Comparison of ENCODE assay signal across 8 cellular contexts in genomic region chr7:11212080-11212711, GRCh38.
DNase-seq lines count a peak whose midpoint lies in the region; TF ChIP-seq lines count a peak whose summit lies in the region.

No MANE protein-coding gene starts in this region.

- in situ Hi-C loops in SK-MEL-5 (cut with HindIII; ENCODE audit: low pct_unique_long_range_greater_than_20kb, low sequenced_read_pairs), result no loop called here
- in situ Hi-C loops in astrocyte of the spinal cord (cut with HindIII; ENCODE audit: low sequenced_read_pairs), result no loop called here

- H3F3A ChIP-seq in MM.1S (ENCODE audit: insufficient read depth, low read length), result no peaks in the 10 kb centered on the region

- H3K4me3 ChIP-seq in MM.1S (ENCODE audit: low read length) (no peak overlapping the region), astrocyte of the spinal cord (ENCODE audit: low read depth, low read length) (no peak overlapping the region), iPS DF 6.9 (ENCODE audit: low read length) (no peak overlapping the region)

- H3K27me3 ChIP-seq in MM.1S (replicated peaks; ENCODE audit: insufficient read depth, low read length), result no peaks in the 10 kb centered on the region
- H3K27me3 ChIP-seq in iPS DF 6.9 (ENCODE audit: control insufficient read depth, insufficient read depth, low read length), result no peaks in the 10 kb centered on the region

- H3K4me2 ChIP-seq in MM.1S (ENCODE audit: low read depth, low read length), result no peak overlapping the region

- H3K27ac ChIP-seq in MM.1S (ENCODE audit: low read length) (no peak overlapping the region), iPS DF 6.9 (ENCODE audit: low read length) (no peak overlapping the region)

- CTCF ChIA-PET in HEK293T (lab: Yijun Ruan, JAX), result interaction anchor here (0.6 to 1.2 kb wide), 6 partner anchors 9 to 1551 kb away, joined by 3 to 4 read pairs (median 4); no protein-coding TSS in a partner anchor

- H3K9me3 ChIP-seq in MM.1S (replicated peaks; ENCODE audit: insufficient read depth, low read length) (no peaks in the 10 kb centered on the region), iPS DF 6.9 (ENCODE audit: control insufficient read depth, insufficient read depth, low read length) (no peaks in the 10 kb centered on the region)

- no peaks in the 10 kb centered on the region for H4K20me1 ChIP-seq in MM.1S (ENCODE audit: insufficient read depth, low read length)

- no peaks in the 10 kb centered on the region for H3K4me1 ChIP-seq in MM.1S (ENCODE audit: low read length)
- no peaks in the 10 kb centered on the region for H3K4me1 ChIP-seq in iPS DF 6.9 (ENCODE audit: control insufficient read depth, insufficient read depth, low read length)

- no peaks in the 10 kb centered on the region for H3K36me3 ChIP-seq in MM.1S (replicated peaks; ENCODE audit: insufficient read depth, low read length)
- H3K36me3 ChIP-seq in iPS DF 6.9 (ENCODE audit: control insufficient read depth, insufficient read depth, low read length), result no peaks in the 10 kb centered on the region

- peak; percentile 70 for DNase-seq in activated effector memory CD4-positive, alpha-beta T cell treated with anti-CD3 and anti-CD28 coated beads, Interleukin-2, amount 50 U/mL, for 16 hours
- DNase-seq in activated effector memory CD4-positive, alpha-beta T cell treated with Interleukin-2 at 50 U/mL for 16 hours, result no peak
- peak; percentile 50 for DNase-seq in HEK293T (ENCODE audit: extremely low spot score)
- peak; percentile 66 for DNase-seq in MM.1S
- peak; percentile 92 for DNase-seq in SK-MEL-5 (ENCODE audit: low read depth, low spot score)
- DNase-seq in astrocyte of the spinal cord (ENCODE audit: low read depth, low spot score), result peak; percentile 73
- peak; percentile 66 for DNase-seq in iPS DF 6.9 (ENCODE audit: low read depth, low spot score)
- DNase-seq in stimulated activated CD4-positive, alpha-beta T cell treated with anti-CD3 and anti-CD28 coated beads, Interleukin-12 subunit alpha, Interleukin-12 subunit beta, amount 100 ng/mL, for 24 hours (ENCODE audit: low read depth in 2 of 2), result peak; percentile 6 to 29

- no peaks in the 10 kb centered on the region for H3K79me2 ChIP-seq in MM.1S (ENCODE audit: low read length)

- WGBS in iPS DF 6.9 (ENCODE audit: insufficient coverage, insufficient read length), result no CpG with 5 or more reads among the region's 4 CpGs

- no peak overlapping the region for H2AFZ ChIP-seq in MM.1S (ENCODE audit: low read length)

- H3K9ac ChIP-seq in MM.1S (ENCODE audit: low read length), result no peak overlapping the region

- POLR2A ChIA-PET in HEK293T (lab: Yijun Ruan, JAX), result no interaction called here

- H3K9me2 ChIP-seq in MM.1S (replicated peaks; ENCODE audit: insufficient read depth, low read length), result no peaks in the 10 kb centered on the region

- TF ChIP-seq CTCF in MM.1S (IDR thresholded peaks at IDR 0.05; ENCODE audit: low read length), result peak; percentile 83
- peak; percentile 85 for TF ChIP-seq CTCF in astrocyte of the spinal cord (IDR thresholded peaks at IDR 0.05; ENCODE audit: low read depth, low read length)

TF ChIP-seq in HEK293T, 16 proteins besides CTCF, POLR2A, EP300 and RAD21:
- TF ChIP-seq ARNT (IDR thresholded peaks at IDR 0.05) (no peak), ZNF384 (IDR thresholded peaks at IDR 0.05) (no peak)
